Comparison of ENCODE assay signal across 8 cellular contexts in genomic region chr11:59158206-59159068, GRCh38. TPM values are rescaled to one million over a fixed set of nuclear protein-coding genes. Genes with fewer than 3 reads are reported as not detected.
DNase-seq lines count a peak whose midpoint lies in the region; ATAC-seq, FAIRE-seq and TF ChIP-seq lines count a peak whose summit lies in the region.

No MANE protein-coding gene starts in this region.

- TF ChIP-seq POLR2A in breast epithelium (IDR thresholded peaks at IDR 0.05), result no peak

- dilution Hi-C loops in keratinocyte (cut with MboI; ENCODE audit: extremely low pct_ligation_motif_present, low sequenced_read_pairs), result loop anchor here (10.0 kb wide), 1 partner anchor 554 kb away; no protein-coding TSS in a partner anchor

- intact Hi-C loops in breast epithelium (cut with DNase I; ENCODE audit: low total_unique reads), result no loop called here

- no peak overlapping the region for H3K9ac ChIP-seq in keratinocyte (ENCODE audit: control insufficient read depth, extremely low read depth, insufficient read depth, low read length)

- FAIRE-seq in keratinocyte (lab: Jason Lieb, UNC), result peak; percentile 74

- TF ChIP-seq CTCF in AG10803 (conservative IDR thresholded peaks at IDR 0.05; ENCODE audit: low read length) (peak; percentile 93), breast epithelium (IDR thresholded peaks at IDR 0.05) (peak; percentile 18 to 75 (median 73)), keratinocyte (optimal IDR thresholded peaks at IDR 0.05 in 1 of 3, IDR thresholded peaks at IDR 0.05 in 1 of 3, conservative IDR thresholded peaks at IDR 0.05 in 1 of 3; ENCODE audit: extremely low read depth in 1 of 3, insufficient read depth in 2 of 3, low read length in 3 of 3) (peak; percentile 65 to 84 (median 80))

- ATAC-seq in GM18517 (IDR thresholded peaks at IDR 0.05; ENCODE audit: unreplicated experiment), result peak; percentile 95
- ATAC-seq in HG02943 (IDR thresholded peaks at IDR 0.05; ENCODE audit: low read depth, unreplicated experiment), result peak; percentile 82

- H3K79me2 ChIP-seq in keratinocyte (ENCODE audit: control insufficient read depth, insufficient read depth, low read length), result no peaks in the 10 kb centered on the region

- H3K27me3 ChIP-seq in breast epithelium (no peaks in the 10 kb centered on the region), keratinocyte (ENCODE audit: control insufficient read depth, extremely low read depth, insufficient read depth, low read length) (no peaks in the 10 kb centered on the region)

- H3K4me2 ChIP-seq in keratinocyte (ENCODE audit: control insufficient read depth, extremely low read depth, insufficient read depth, low read depth, low read length), result no peak overlapping the region

- H3K4me3 ChIP-seq in AG10803 (ENCODE audit: low read length) (peak overlapping the region; percentile 21; the same call in 1 of the 2 replicates), breast epithelium (no peak overlapping the region), keratinocyte (ENCODE audit: control insufficient read depth in 2 of 3, extremely low read depth in 1 of 3, insufficient read depth in 2 of 3, low read depth in 1 of 3, low read length in 3 of 3) (no peak overlapping the region)

- no peaks in the 10 kb centered on the region for H4K20me1 ChIP-seq in keratinocyte (ENCODE audit: control insufficient read depth, extremely low read depth, insufficient read depth, low read length)

- no peaks in the 10 kb centered on the region for H3K9me3 ChIP-seq in breast epithelium
- H3K9me3 ChIP-seq in keratinocyte (ENCODE audit: control insufficient read depth, low read depth, low read length), result no peaks in the 10 kb centered on the region

- H3K36me3 ChIP-seq in breast epithelium, result no peaks in the 10 kb centered on the region
- H3K36me3 ChIP-seq in keratinocyte (ENCODE audit: control insufficient read depth in 2 of 2, extremely low read depth in 1 of 2, insufficient read depth in 2 of 2, low read length in 2 of 2), result no peaks in the 10 kb centered on the region

- H3K4me1 ChIP-seq in breast epithelium (no peaks in the 10 kb centered on the region), keratinocyte (ENCODE audit: control insufficient read depth, extremely low read depth, insufficient read depth, low read length) (no peaks in the 10 kb centered on the region)

- H3K9me1 ChIP-seq in keratinocyte (ENCODE audit: control insufficient read depth, extremely low read depth, insufficient read depth, low read length), result no peaks in the 10 kb centered on the region

- no peak overlapping the region for H2AFZ ChIP-seq in keratinocyte (ENCODE audit: control insufficient read depth, low read length)

- H3K27ac ChIP-seq in breast epithelium (no peak overlapping the region), keratinocyte (ENCODE audit: control insufficient read depth, insufficient read depth, low read length) (no peak overlapping the region)

- peak; percentile 76 for DNase-seq in AG10803 (ENCODE audit: low read depth)
- DNase-seq in NCI-H146 (lab: John Stamatoyannopoulos, UW), result peak; percentile 64
- DNase-seq in T-helper 9 cell, result peak; percentile 36
- DNase-seq in breast epithelium (ENCODE audit: low spot score in 2 of 2), result no peak
- no peak for DNase-seq in keratinocyte (ENCODE audit: low read depth, low spot score)
- DNase-seq in stimulated activated CD4-positive, alpha-beta T cell treated with anti-CD3 and anti-CD28 coated beads, Interleukin-2, amount 100 ng/mL, for 48 hours, result peak; percentile 49 to 55

RNA-seq across cellular contexts. Expression of gene DTX4, which starts 13.5 kb away (rescaled TPM):
- total RNA-seq in breast epithelium, result 10 to 100 TPM in 2 of 3 donors, 1 to 10 TPM in 1; 7.5 to 22.9 (median 10.8) TPM
- 1.6 to 2.0 TPM (median 1.9 TPM) in 3 replicates for polyA plus RNA-seq in keratinocyte
- polyA plus RNA-seq in keratinocyte (2011; ENCODE audit: low read depth), result 1.6 TPM
- 2.4 and 3.2 TPM in 2 replicates for polyA plus RNA-seq in keratinocyte (2011; cell fraction: cytosol; rRNA removed)
- 9.2 and 9.8 TPM in 2 replicates for polyA plus RNA-seq in keratinocyte (2011; cell fraction: nucleus; rRNA removed)
- polyA plus RNA-seq in keratinocyte (2012; ENCODE audit: low replicate concordance), result 3.6 and 6.0 TPM in 2 replicates
- polyA minus RNA-seq in keratinocyte, result 4.8 to 16.2 TPM (median 5.3 TPM) in 3 replicates
- polyA minus RNA-seq in keratinocyte (2011; cell fraction: cytosol; rRNA and poly(A)+ RNA removed), result 6.1 TPM
- polyA minus RNA-seq in keratinocyte (2011; cell fraction: nucleus; rRNA and poly(A)+ RNA removed), result 4.6 and 6.5 TPM in 2 replicates

RNA-seq across cellular contexts. Expression of gene FAM111A, which starts 15.8 kb away (rescaled TPM):
- total RNA-seq in breast epithelium, result 10 to 100 TPM; 37.0 to 48.0 (median 44.6) TPM
- polyA plus RNA-seq in keratinocyte, result 15.9 to 21.0 TPM (median 18.1 TPM) in 3 replicates
- 8.7 TPM for polyA plus RNA-seq in keratinocyte (2011; ENCODE audit: low read depth)
- 6.4 and 17.5 TPM in 2 replicates for polyA plus RNA-seq in keratinocyte (2011; cell fraction: cytosol; rRNA removed)
- polyA plus RNA-seq in keratinocyte (2011; cell fraction: nucleus; rRNA removed), result 29.7 and 35.6 TPM in 2 replicates
- 10.5 and 13.5 TPM in 2 replicates for polyA plus RNA-seq in keratinocyte (2012; ENCODE audit: low replicate concordance)
- polyA minus RNA-seq in keratinocyte, result 6.6 to 20.5 TPM (median 9.4 TPM) in 3 replicates
- polyA minus RNA-seq in keratinocyte (2011; cell fraction: cytosol; rRNA and poly(A)+ RNA removed), result 8.4 TPM
- polyA minus RNA-seq in keratinocyte (2011; cell fraction: nucleus; rRNA and poly(A)+ RNA removed), result 10.1 and 17.4 TPM in 2 replicates

RNA-seq across cellular contexts. Expression of gene FAM111B, which starts 51.4 kb away (rescaled TPM):
- total RNA-seq in breast epithelium, result under 1 TPM; 0.32 to 0.66 (median 0.44) TPM
- 0.54 to 5.3 TPM (median 4.9 TPM) in 3 replicates for polyA plus RNA-seq in keratinocyte
- 0.15 TPM for polyA plus RNA-seq in keratinocyte (2011; ENCODE audit: low read depth)
- 0.66 and 1.9 TPM in 2 replicates for polyA plus RNA-seq in keratinocyte (2011; cell fraction: cytosol; rRNA removed)
- polyA plus RNA-seq in keratinocyte (2011; cell fraction: nucleus; rRNA removed), result 0.64 and 1.1 TPM in 2 replicates
- 0.11 and 5.4 TPM in 2 replicates for polyA plus RNA-seq in keratinocyte (2012; ENCODE audit: low replicate concordance)
- polyA minus RNA-seq in keratinocyte, result 0.53 to 9.1 TPM (median 2.4 TPM) in 3 replicates
- polyA minus RNA-seq in keratinocyte (2011; cell fraction: cytosol; rRNA and poly(A)+ RNA removed), result 1.3 TPM
- 0.62 and 1.3 TPM in 2 replicates for polyA minus RNA-seq in keratinocyte (2011; cell fraction: nucleus; rRNA and poly(A)+ RNA removed)

RNA-seq across cellular contexts. Expression of gene MPEG1, which starts 54.3 kb away (rescaled TPM):
- total RNA-seq in breast epithelium, result 10 to 100 TPM in 2 of 3 donors, 1 to 10 TPM in 1; 2.6 to 65.4 (median 13.2) TPM
- polyA plus RNA-seq in keratinocyte, result not detected in 3 replicates
- polyA plus RNA-seq in keratinocyte (2011; ENCODE audit: low read depth), result not detected
- polyA plus RNA-seq in keratinocyte (2011; cell fraction: cytosol; rRNA removed), result not detected in 2 replicates
- not detected in 2 replicates for polyA plus RNA-seq in keratinocyte (2011; cell fraction: nucleus; rRNA removed)
- polyA plus RNA-seq in keratinocyte (2012; ENCODE audit: low replicate concordance), result not detected in 2 replicates
- polyA minus RNA-seq in keratinocyte, result not detected in 3 replicates
- polyA minus RNA-seq in keratinocyte (2011; cell fraction: cytosol; rRNA and poly(A)+ RNA removed), result not detected
- polyA minus RNA-seq in keratinocyte (2011; cell fraction: nucleus; rRNA and poly(A)+ RNA removed), result not detected in 2 replicates

Comparison
In these comparisons a context has a peak if more than half of its experiments do, and no peak if none do; other contexts are left out.
1. DNase-seq: peak in AG10803 (single experiment), NCI-H146 (single experiment), T-helper 9 cell (single experiment) and stimulated activated CD4-positive, alpha-beta T cell treated with anti-CD3 and anti-CD28 coated beads, Interleukin-2, amount 100 ng/mL, for 48 hours (2 of 2); none in breast epithelium (0 of 2) and keratinocyte (single experiment).
2. Peak in every context shown above with its lines, with median percentiles within 50 percentile points of each other: CTCF ChIP-seq.